Comparison of ENCODE assay signal across 21 cellular contexts in genomic region chrX:20352504-20352903, GRCh38.
A peak's percentile ranks its signal among the peaks of the same experiment; 100 is the strongest.
DNase-seq lines count a peak whose midpoint lies in the region; ATAC-seq, FAIRE-seq and TF ChIP-seq lines count a peak whose summit lies in the region.
"Had no signal": no experiment of that assay in that cellular context is flagged by ENCODE, and none has a peak within 500 bp of the region (broad histone marks: within the 10 kb centered on the region; RNA-seq: fewer than 3 reads in every experiment).

No MANE protein-coding gene starts in this region.

- no peaks in the 10 kb centered on the region for H3K9me3 Mint-ChIP-seq in activated CD8-positive, alpha-beta T cell treated with anti-CD3 and anti-CD28 coated beads for 36 hours
- H3K9me3 Mint-ChIP-seq in activated CD8-positive, alpha-beta T cell treated with anti-CD3 and anti-CD28 coated beads, Interleukin-2, amount 10 ng/mL, durations not matched to agents 7 days and 5 days (ENCODE audit: insufficient read depth): no peaks in the 10 kb centered on the region
- H3K9me3 Mint-ChIP-seq in effector memory CD8-positive, alpha-beta T cell: no peaks in the 10 kb centered on the region
- H3K9me3 Mint-ChIP-seq: stimulated activated memory B cell treated with anti-CD40 and anti-IgM and Interleukin-4, amounts not matched to agents 10 μg/mL and 1 μg/mL and 100 μg/mL, for 72 hours; T-helper 1 cell treated with Interleukin-12 subunit alpha and Interleukin-12 subunit beta and Interleukin-4 antibody, amounts not matched to agents 30 μg/mL and 1 μg/mL, for 36 hours had no signal

- no peak overlapping the region for H3K4me3 ChIP-seq in kidney (ENCODE audit: low read length in 2 of 2)
- H3K4me3 ChIP-seq: HAP-1, prostate gland, spleen had no signal

- no peaks in the 10 kb centered on the region for H3K4me1 ChIP-seq in kidney (ENCODE audit: control insufficient read depth in 1 of 2, insufficient read depth in 1 of 2, low read depth in 1 of 2, low read length in 2 of 2)
- H3K4me1 ChIP-seq: HAP-1, prostate gland, spleen had no signal

- ATAC-seq in activated CD8-positive, alpha-beta T cell treated with anti-CD3 and anti-CD28 coated beads for 36 hours: peak; percentile 31
- no peak for ATAC-seq in activated CD8-positive, alpha-beta T cell treated with anti-CD3 and anti-CD28 coated beads, Interleukin-2, amount 10 ng/mL, durations not matched to agents 7 days and 5 days
- peak; percentile 15 for ATAC-seq in GM19395 (IDR thresholded peaks at IDR 0.05; ENCODE audit: unreplicated experiment)
- ATAC-seq in HG03066 (IDR thresholded peaks at IDR 0.05; ENCODE audit: low read depth, unreplicated experiment): peak; percentile 27
- peak; percentile 26 for ATAC-seq in effector memory CD8-positive, alpha-beta T cell (replicated peaks)
- ATAC-seq: stimulated activated memory B cell treated with anti-CD40 and anti-IgM and Interleukin-4, amounts not matched to agents 10 μg/mL and 1 μg/mL and 100 μg/mL, for 72 hours had no signal

- H3K9ac ChIP-seq in kidney (ENCODE audit: low read length in 2 of 2): no peak overlapping the region

- no peak for FAIRE-seq in kidney (lab: Jason Lieb, UNC)
- FAIRE-seq: A204.1, bronchial epithelial cell, keratinocyte had no signal

- intact Hi-C loops in activated CD8-positive, alpha-beta T cell treated with anti-CD3 and anti-CD28 coated beads for 36 hours (cut with micrococcal nuclease): no loop called here
- intact Hi-C loops in kidney (cut with DNase I): no loop called here

- POLR2A ChIA-PET in activated CD8-positive, alpha-beta T cell treated with anti-CD3 and anti-CD28 coated beads for 36 hours (lab: Charles Lee): no interaction called here
- POLR2A ChIA-PET in activated CD8-positive, alpha-beta T cell treated with anti-CD3 and anti-CD28 coated beads, Interleukin-2, amount 10 ng/mL, durations not matched to agents 7 days and 5 days (lab: Charles Lee): no interaction called here

- peaks cover 23% of the 10 kb centered on the region for H3K4me1 Mint-ChIP-seq in activated CD8-positive, alpha-beta T cell treated with anti-CD3 and anti-CD28 coated beads for 36 hours (ENCODE audit: low read depth)
- H3K4me1 Mint-ChIP-seq in activated CD8-positive, alpha-beta T cell treated with anti-CD3 and anti-CD28 coated beads, Interleukin-2, amount 10 ng/mL, durations not matched to agents 7 days and 5 days (ENCODE audit: low read depth): peaks cover 10% of the 10 kb centered on the region
- H3K4me1 Mint-ChIP-seq in effector memory CD8-positive, alpha-beta T cell (ENCODE audit: low read depth in 2 of 2): peaks cover 2 to 4% of the 10 kb centered on the region in 2 donors
- H3K4me1 Mint-ChIP-seq: stimulated activated memory B cell treated with anti-CD40 and anti-IgM and Interleukin-4, amounts not matched to agents 10 μg/mL and 1 μg/mL and 100 μg/mL, for 72 hours had no signal

- CTCF ChIA-PET in activated CD8-positive, alpha-beta T cell treated with anti-CD3 and anti-CD28 coated beads for 36 hours (lab: Charles Lee): no interaction called here
- CTCF ChIA-PET in activated CD8-positive, alpha-beta T cell treated with anti-CD3 and anti-CD28 coated beads, Interleukin-2, amount 10 ng/mL, durations not matched to agents 7 days and 5 days (lab: Charles Lee): no interaction called here

- no peaks in the 10 kb centered on the region for H3K36me3 ChIP-seq in kidney (ENCODE audit: control insufficient read depth in 1 of 2, insufficient read depth in 2 of 2, low read length in 2 of 2)
- H3K36me3 ChIP-seq: HAP-1, prostate gland, spleen had no signal

- H3K4me3 Mint-ChIP-seq in activated CD8-positive, alpha-beta T cell treated with anti-CD3 and anti-CD28 coated beads for 36 hours: no peak overlapping the region
- H3K4me3 Mint-ChIP-seq in activated CD8-positive, alpha-beta T cell treated with anti-CD3 and anti-CD28 coated beads, Interleukin-2, amount 10 ng/mL, durations not matched to agents 7 days and 5 days: no peak overlapping the region
- H3K4me3 Mint-ChIP-seq in effector memory CD8-positive, alpha-beta T cell: peak overlapping the region; percentile 55 to 64
- H3K4me3 Mint-ChIP-seq: stimulated activated memory B cell treated with anti-CD40 and anti-IgM and Interleukin-4, amounts not matched to agents 10 μg/mL and 1 μg/mL and 100 μg/mL, for 72 hours; T-helper 1 cell treated with Interleukin-12 subunit alpha and Interleukin-12 subunit beta and Interleukin-4 antibody, amounts not matched to agents 30 μg/mL and 1 μg/mL, for 36 hours had no signal

- H3K27ac ChIP-seq in kidney (ENCODE audit: low read depth in 2 of 2, low read length in 2 of 2): no peak overlapping the region
- H3K27ac ChIP-seq: prostate gland, spleen had no signal

- DNase-seq in activated CD8-positive, alpha-beta T cell treated with anti-CD3 and anti-CD28 coated beads for 36 hours: no peak
- DNase-seq in activated CD8-positive, alpha-beta T cell treated with anti-CD3 and anti-CD28 coated beads, Interleukin-2, amount 10 ng/mL, durations not matched to agents 7 days and 5 days: no peak
- no peak for DNase-seq in effector memory CD8-positive, alpha-beta T cell
- DNase-seq in activated gamma-delta T cell treated with Interleukin-2 at 50 U/mL for 16 hours (no peak), kidney (no peak), cerebellum (ENCODE audit: low spot score) (no peak)
- DNase-seq: C1 segment of cervical spinal cord, mesendoderm, NCI-H1694 treated with DMSO at 0.1 percent for 48 hours, SHP77, spleen, trophoblast cell had no signal

- no peaks in the 10 kb centered on the region for H3K9me3 ChIP-seq in kidney (ENCODE audit: control insufficient read depth in 1 of 2, low read length in 2 of 2)
- H3K9me3 ChIP-seq: HAP-1, prostate gland, spleen had no signal

- no peak overlapping the region for H3K27ac Mint-ChIP-seq in activated CD8-positive, alpha-beta T cell treated with anti-CD3 and anti-CD28 coated beads for 36 hours
- H3K27ac Mint-ChIP-seq in activated CD8-positive, alpha-beta T cell treated with anti-CD3 and anti-CD28 coated beads, Interleukin-2, amount 10 ng/mL, durations not matched to agents 7 days and 5 days: no peak overlapping the region
- H3K27ac Mint-ChIP-seq in effector memory CD8-positive, alpha-beta T cell: no peak overlapping the region
- H3K27ac Mint-ChIP-seq: stimulated activated memory B cell treated with anti-CD40 and anti-IgM and Interleukin-4, amounts not matched to agents 10 μg/mL and 1 μg/mL and 100 μg/mL, for 72 hours; T-helper 1 cell treated with Interleukin-12 subunit alpha and Interleukin-12 subunit beta and Interleukin-4 antibody, amounts not matched to agents 30 μg/mL and 1 μg/mL, for 36 hours had no signal

- no peaks in the 10 kb centered on the region for H3K27me3 Mint-ChIP-seq in activated CD8-positive, alpha-beta T cell treated with anti-CD3 and anti-CD28 coated beads for 36 hours
- no peaks in the 10 kb centered on the region for H3K27me3 Mint-ChIP-seq in activated CD8-positive, alpha-beta T cell treated with anti-CD3 and anti-CD28 coated beads, Interleukin-2, amount 10 ng/mL, durations not matched to agents 7 days and 5 days (ENCODE audit: low read depth)
- H3K27me3 Mint-ChIP-seq in effector memory CD8-positive, alpha-beta T cell: no peaks in the 10 kb centered on the region
- H3K27me3 Mint-ChIP-seq: stimulated activated memory B cell treated with anti-CD40 and anti-IgM and Interleukin-4, amounts not matched to agents 10 μg/mL and 1 μg/mL and 100 μg/mL, for 72 hours had no signal

- TF ChIP-seq CTCF in activated CD8-positive, alpha-beta T cell treated with anti-CD3 and anti-CD28 coated beads for 36 hours (IDR thresholded peaks at IDR 0.05): no peak
- no peak for TF ChIP-seq CTCF in kidney (IDR thresholded peaks at IDR 0.05; ENCODE audit: borderline replicate concordance, extremely low read depth, insufficient read depth)

- no peaks in the 10 kb centered on the region for H3K36me3 Mint-ChIP-seq in activated CD8-positive, alpha-beta T cell treated with anti-CD3 and anti-CD28 coated beads for 36 hours (ENCODE audit: low read depth)
- no peaks in the 10 kb centered on the region for H3K36me3 Mint-ChIP-seq in activated CD8-positive, alpha-beta T cell treated with anti-CD3 and anti-CD28 coated beads, Interleukin-2, amount 10 ng/mL, durations not matched to agents 7 days and 5 days (ENCODE audit: low read depth)
- no peaks in the 10 kb centered on the region for H3K36me3 Mint-ChIP-seq in effector memory CD8-positive, alpha-beta T cell (ENCODE audit: insufficient read depth)
- H3K36me3 Mint-ChIP-seq: stimulated activated memory B cell treated with anti-CD40 and anti-IgM and Interleukin-4, amounts not matched to agents 10 μg/mL and 1 μg/mL and 100 μg/mL, for 72 hours had no signal

Comparison
In these comparisons a context has a peak if more than half of its experiments do, and no peak if none do; other contexts are left out.
1. H3K4me3 Mint-ChIP-seq: peak in effector memory CD8-positive, alpha-beta T cell (2 of 2); none in activated CD8-positive, alpha-beta T cell treated with anti-CD3 and anti-CD28 coated beads for 36 hours (single experiment) and activated CD8-positive, alpha-beta T cell treated with anti-CD3 and anti-CD28 coated beads, Interleukin-2, amount 10 ng/mL, durations not matched to agents 7 days and 5 days (single experiment).